ENCODE assay signal across 31 cellular contexts in genomic region chr10:113691381-113691780, GRCh38. TPM values are rescaled to one million over a fixed set of nuclear protein-coding genes. Genes with fewer than 3 reads are reported as not detected.
"Had no signal": no experiment of that assay in that cellular context is flagged by ENCODE, and none has a peak within 500 bp of the region (broad histone marks: within the 10 kb centered on the region; RNA-seq: fewer than 3 reads in every experiment).

No MANE protein-coding gene starts in this region.

- H3K27ac Mint-ChIP-seq: dendritic cell treated with granulocyte-macrophage colony-stimulating factor and Interleukin-4, amounts not matched to agents 40 ng/mL and 50 ng/mL, for 4 days; endodermal cell; mesothelial cell of epicardium; naive thymus-derived CD4-positive, alpha-beta T cell; nephron; neural progenitor cell; progenitor cell of endocrine pancreas; stimulated activated effector memory CD8-positive, alpha-beta T cell treated with anti-CD3 and anti-CD28 coated beads, Interleukin-12 subunit alpha, Interleukin-12 subunit beta, amount 100 ng/mL, for 72 hours; stimulated activated naive CD8-positive, alpha-beta T cell treated with anti-CD3 and anti-CD28 coated beads, Interleukin-15, Interleukin-2, amounts not matched to agents 100 ng/mL and 50 ng/mL, for 24 hours had no signal

- H3K9ac ChIP-seq: neural progenitor cell, parathyroid adenoma had no signal

- H3K27ac ChIP-seq: colonic mucosa, epithelial cell of prostate, gastrocnemius medialis, neural progenitor cell, parathyroid adenoma, right lobe of liver, thoracic aorta, tibial nerve, upper lobe of right lung, vagina had no signal

- H3K4me1 Mint-ChIP-seq: mesothelial cell of epicardium, nephron, neural progenitor cell had no signal

- H3K27me3 Mint-ChIP-seq: dendritic cell treated with granulocyte-macrophage colony-stimulating factor and Interleukin-4, amounts not matched to agents 40 ng/mL and 50 ng/mL, for 4 days; naive thymus-derived CD4-positive, alpha-beta T cell; progenitor cell of endocrine pancreas; stimulated activated naive CD8-positive, alpha-beta T cell treated with anti-CD3 and anti-CD28 coated beads, Interleukin-15, Interleukin-2, amounts not matched to agents 100 ng/mL and 50 ng/mL, for 24 hours had no signal

- H3K9me3 ChIP-seq: colonic mucosa had no signal

- ATAC-seq: esophagus mucosa; gastrocnemius medialis; left lobe of liver; naive thymus-derived CD4-positive, alpha-beta T cell; right lobe of liver; stimulated activated effector memory CD8-positive, alpha-beta T cell treated with anti-CD3 and anti-CD28 coated beads, Interleukin-12 subunit alpha, Interleukin-12 subunit beta, amount 100 ng/mL, for 72 hours; upper lobe of right lung had no signal

- H3K27me3 ChIP-seq: colonic mucosa, gastrocnemius medialis, neural progenitor cell, right lobe of liver, tibial nerve, upper lobe of right lung, vagina had no signal

- H3K4me3 Mint-ChIP-seq: dendritic cell treated with granulocyte-macrophage colony-stimulating factor and Interleukin-4, amounts not matched to agents 40 ng/mL and 50 ng/mL, for 4 days; endodermal cell; mesothelial cell of epicardium; nephron; neural progenitor cell; stimulated activated effector memory CD8-positive, alpha-beta T cell treated with anti-CD3 and anti-CD28 coated beads, Interleukin-12 subunit alpha, Interleukin-12 subunit beta, amount 100 ng/mL, for 72 hours; stimulated activated naive CD8-positive, alpha-beta T cell treated with anti-CD3 and anti-CD28 coated beads, Interleukin-15, Interleukin-2, amounts not matched to agents 100 ng/mL and 50 ng/mL, for 24 hours had no signal

- DNase-seq: colonic mucosa; effector CD8-positive, alpha-beta T cell; endodermal cell; foreskin fibroblast; gastrocnemius medialis; head of caudate nucleus; kidney; mesenchymal stem cell; mucosa of descending colon; naive thymus-derived CD4-positive, alpha-beta T cell; right lobe of liver; stimulated activated CD4-positive, alpha-beta T cell treated with anti-CD3 and anti-CD28 coated beads, Interleukin-2, amount 100 ng/mL, for 24 hours; stimulated activated CD4-positive, alpha-beta T cell treated with anti-CD3 and anti-CD28 coated beads, Interleukin-4, amount 100 ng/mL, for 24 hours; upper lobe of right lung had no signal

- H2AFZ ChIP-seq: neural progenitor cell, parathyroid adenoma had no signal

- H3K36me3 ChIP-seq: neural progenitor cell, right lobe of liver, upper lobe of right lung had no signal

- H3K4me1 ChIP-seq: colonic mucosa, neural progenitor cell, parathyroid adenoma, right lobe of liver, tibial nerve, upper lobe of right lung, vagina had no signal

- H3K36me3 Mint-ChIP-seq: stimulated activated effector memory CD8-positive, alpha-beta T cell treated with anti-CD3 and anti-CD28 coated beads, Interleukin-12 subunit alpha, Interleukin-12 subunit beta, amount 100 ng/mL, for 72 hours had no signal

- H3K4me2 ChIP-seq: neural progenitor cell had no signal

- H3K4me3 ChIP-seq: colonic mucosa, gastrocnemius medialis, lung, mucosa of descending colon, neural progenitor cell, right lobe of liver, thoracic aorta, tibial nerve, upper lobe of right lung, vagina had no signal

RNA-seq across cellular contexts. Expression of gene NRAP, which starts 27.5 kb away (rescaled TPM):
- total RNA-seq: glomerular endothelial cell; kidney; lung; mesothelial cell of epicardium; naive thymus-derived CD4-positive, alpha-beta T cell; osteoblast; progenitor cell of endocrine pancreas; thoracic aorta; vagina had no signal
